Comparison of ENCODE assay signal across 22 cellular contexts in genomic region chr11:117841582-117842031, GRCh38. TPM values are rescaled to one million over a fixed set of nuclear protein-coding genes. Genes with fewer than 3 reads are reported as not detected.
DNase-seq lines count a peak whose midpoint lies in the region; ATAC-seq, FAIRE-seq and TF ChIP-seq lines count a peak whose summit lies in the region.
"Had no signal": no experiment of that assay in that cellular context is flagged by ENCODE, and none has a peak within 500 bp of the region (broad histone marks: within the 10 kb centered on the region; RNA-seq: fewer than 3 reads in every experiment).

No MANE protein-coding gene starts in this region.

- H3K9me3 ChIP-seq in ascending aorta: no peaks in the 10 kb centered on the region

- H3K4me3 Mint-ChIP-seq in dendritic cell treated with granulocyte-macrophage colony-stimulating factor and Interleukin-4, amounts not matched to agents 40 ng/mL and 50 ng/mL, for 4 days: no peak overlapping the region
- H3K4me3 Mint-ChIP-seq: CD4-positive, CD25-positive, alpha-beta regulatory T cell; stimulated activated naive B cell treated with anti-CD40 and anti-IgM and Interleukin-4, amounts not matched to agents 10 μg/mL and 1 μg/mL and 100 μg/mL, for 72 hours had no signal

- no peak for ATAC-seq in left ventricle myocardium superior
- ATAC-seq: stimulated activated naive B cell treated with anti-CD40 and anti-IgM and Interleukin-4, amounts not matched to agents 10 μg/mL and 1 μg/mL and 100 μg/mL, for 72 hours had no signal

- no peak overlapping the region for H3K4me3 ChIP-seq in ascending aorta
- H3K4me3 ChIP-seq: cardiac muscle cell, hepatocyte had no signal

- FAIRE-seq in GM12891 (lab: Jason Lieb, UNC): no peak
- FAIRE-seq: urothelium cell line had no signal

- no peaks in the 10 kb centered on the region for H3K27me3 ChIP-seq in ascending aorta
- H3K27me3 ChIP-seq: cardiac muscle cell, hepatocyte had no signal

- TF ChIP-seq CTCF in ascending aorta (IDR thresholded peaks at IDR 0.05): no peak

- H3K36me3 ChIP-seq in ascending aorta: no peaks in the 10 kb centered on the region

- DNase-seq in cardiac septum (ENCODE audit: low spot score) (peak; percentile 60), left ventricle myocardium superior (no peak), posterior cingulate gyrus (peak in 6 of 10 donors; percentile 1 to 20 (median 6)), ureter (ENCODE audit: low spot score) (peak; percentile 37), NCI-H774 (lab: John Stamatoyannopoulos, UW) (no peak), ascending aorta (ENCODE audit: low spot score in 2 of 2) (no peak), GM12891 (ENCODE audit: insufficient read length, low spot score) (no peak)
- DNase-seq: activated effector memory CD4-positive, alpha-beta T cell treated with Interleukin-2 at 50 U/mL for 16 hours; CD4-positive, CD25-positive, alpha-beta regulatory T cell; foreskin fibroblast; NCI-H1417; NCI-H2107; NCI-H524; stimulated activated CD4-positive, alpha-beta T cell treated with anti-CD3 and anti-CD28 coated beads, Interleukin-15, amount 100 ng/mL, for 24 hours; stimulated activated naive B cell treated with anti-CD40 and anti-IgM and Interleukin-4, amounts not matched to agents 10 μg/mL and 1 μg/mL and 100 μg/mL, for 72 hours; T-helper 2 cell had no signal

- H3K4me1 Mint-ChIP-seq in dendritic cell treated with granulocyte-macrophage colony-stimulating factor and Interleukin-4, amounts not matched to agents 40 ng/mL and 50 ng/mL, for 4 days (ENCODE audit: low read depth): peaks cover 62% of the 10 kb centered on the region

- H3K27me3 Mint-ChIP-seq in dendritic cell treated with granulocyte-macrophage colony-stimulating factor and Interleukin-4, amounts not matched to agents 40 ng/mL and 50 ng/mL, for 4 days: peaks cover 2% of the 10 kb centered on the region

- H3K27ac ChIP-seq in ascending aorta: peak overlapping the region in 1 of 2 donors; percentile 22
- H3K27ac ChIP-seq: cardiac muscle cell, epithelial cell of prostate, hepatocyte, VCaP had no signal

- intact Hi-C loops in cardiac septum (cut with DNase I): no loop called here
- intact Hi-C loops in left ventricle myocardium superior (cut with micrococcal nuclease): loop anchor here (5.0 kb wide), 1 partner anchor 106 kb away; no protein-coding TSS in a partner anchor
- intact Hi-C loops in dendritic cell treated with granulocyte-macrophage colony-stimulating factor and Interleukin-4, amounts not matched to agents 40 ng/mL and 50 ng/mL, for 4 days (cut with micrococcal nuclease): loop anchor here (5.0 kb wide), 1 partner anchor 211 kb away; no protein-coding TSS in a partner anchor
- intact Hi-C loops in posterior cingulate gyrus (cut with DNase I): loop anchor here (10.0 kb wide), 1 partner anchor 63 kb away; no protein-coding TSS in a partner anchor
- intact Hi-C loops in ascending aorta (cut with DNase I): no loop called here

- no peaks in the 10 kb centered on the region for H3K9me3 Mint-ChIP-seq in dendritic cell treated with granulocyte-macrophage colony-stimulating factor and Interleukin-4, amounts not matched to agents 40 ng/mL and 50 ng/mL, for 4 days
- H3K9me3 Mint-ChIP-seq: CD4-positive, CD25-positive, alpha-beta regulatory T cell; stimulated activated naive B cell treated with anti-CD40 and anti-IgM and Interleukin-4, amounts not matched to agents 10 μg/mL and 1 μg/mL and 100 μg/mL, for 72 hours had no signal

- no peaks in the 10 kb centered on the region for H3K36me3 Mint-ChIP-seq in dendritic cell treated with granulocyte-macrophage colony-stimulating factor and Interleukin-4, amounts not matched to agents 40 ng/mL and 50 ng/mL, for 4 days (ENCODE audit: low read depth)
- H3K36me3 Mint-ChIP-seq: CD4-positive, CD25-positive, alpha-beta regulatory T cell; stimulated activated naive B cell treated with anti-CD40 and anti-IgM and Interleukin-4, amounts not matched to agents 10 μg/mL and 1 μg/mL and 100 μg/mL, for 72 hours had no signal

- TF ChIP-seq POLR2A in GM12891 (IDR thresholded peaks at IDR 0.05; ENCODE audit: low read depth, low read length): no peak

- H3K27ac Mint-ChIP-seq in dendritic cell treated with granulocyte-macrophage colony-stimulating factor and Interleukin-4, amounts not matched to agents 40 ng/mL and 50 ng/mL, for 4 days: peak overlapping the region; percentile 78
- H3K27ac Mint-ChIP-seq: stimulated activated naive B cell treated with anti-CD40 and anti-IgM and Interleukin-4, amounts not matched to agents 10 μg/mL and 1 μg/mL and 100 μg/mL, for 72 hours had no signal

- no peaks in the 10 kb centered on the region for H3K4me1 ChIP-seq in ascending aorta

TF ChIP-seq in GM12891, 5 proteins besides CTCF, POLR2A, EP300 and RAD21:
- no peak for TF ChIP-seq POLR2AphosphoS5 (IDR thresholded peaks at IDR 0.05; ENCODE audit: low read depth, low read length)
- no peak for TF ChIP-seq PAX5 (IDR thresholded peaks at IDR 0.05; ENCODE audit: insufficient read depth, low read length, severe bottlenecking)
- TF ChIP-seq SPI1 (IDR thresholded peaks at IDR 0.05; ENCODE audit: low read depth, low read length): no peak
- no peak for TF ChIP-seq TAF1 (IDR thresholded peaks at IDR 0.05; ENCODE audit: low read depth, low read length)
- TF ChIP-seq POU2F2 (IDR thresholded peaks at IDR 0.05; ENCODE audit: low read depth, low read length): no peak

RNA-seq across cellular contexts. Expression of gene FXYD2, which starts 17.1 kb away (rescaled TPM):
- total RNA-seq in cardiac septum (1.6 TPM), left ventricle myocardium superior (1.4 TPM), ureter (1.6 TPM), ascending aorta (not detected)
- 2.2 TPM for polyA plus RNA-seq in GM12891 (2012; ENCODE audit: low read depth, missing spikeins)

RNA-seq across cellular contexts. Expression of gene FXYD6, which starts 34.9 kb away (rescaled TPM):
- 28.0 TPM for total RNA-seq in cardiac septum
- total RNA-seq in left ventricle myocardium superior: 35.4 TPM
- 41.8 TPM for total RNA-seq in ureter
- total RNA-seq in ascending aorta: 16.4 TPM
- polyA plus RNA-seq in GM12891 (2012; ENCODE audit: low read depth, missing spikeins): 0.35 TPM
- total RNA-seq: CD4-positive, CD25-positive, alpha-beta regulatory T cell had no signal
- polyA plus RNA-seq: CD4-positive, CD25-positive, alpha-beta regulatory T cell had no signal

RNA-seq across cellular contexts. Expression of gene DSCAML1, which starts 44.6 kb away (rescaled TPM):
- total RNA-seq in cardiac septum (1.2 TPM), left ventricle myocardium superior (1.2 TPM), ureter (0.81 TPM), ascending aorta (not detected)
- 0.04 TPM for polyA plus RNA-seq in GM12891 (2012; ENCODE audit: low read depth, missing spikeins)
- polyA plus RNA-seq: cardiac muscle cell had no signal

Comparison
In these comparisons a context has a peak if more than half of its experiments do, and no peak if none do; other contexts are left out.
1. DNase-seq: peak in cardiac septum (single experiment), posterior cingulate gyrus (6 of 10) and ureter (single experiment); none in left ventricle myocardium superior (single experiment), NCI-H774 (single experiment), ascending aorta (0 of 2) and GM12891 (single experiment).
2. intact Hi-C loops: an anchor here in left ventricle myocardium superior (5.0 kb wide), dendritic cell treated with granulocyte-macrophage colony-stimulating factor and Interleukin-4, amounts not matched to agents 40 ng/mL and 50 ng/mL, for 4 days (5.0 kb wide) and posterior cingulate gyrus (10.0 kb wide); none called in cardiac septum and ascending aorta.